Comparison of ENCODE assay signal across 19 cellular contexts in the genomic region with DNA sequence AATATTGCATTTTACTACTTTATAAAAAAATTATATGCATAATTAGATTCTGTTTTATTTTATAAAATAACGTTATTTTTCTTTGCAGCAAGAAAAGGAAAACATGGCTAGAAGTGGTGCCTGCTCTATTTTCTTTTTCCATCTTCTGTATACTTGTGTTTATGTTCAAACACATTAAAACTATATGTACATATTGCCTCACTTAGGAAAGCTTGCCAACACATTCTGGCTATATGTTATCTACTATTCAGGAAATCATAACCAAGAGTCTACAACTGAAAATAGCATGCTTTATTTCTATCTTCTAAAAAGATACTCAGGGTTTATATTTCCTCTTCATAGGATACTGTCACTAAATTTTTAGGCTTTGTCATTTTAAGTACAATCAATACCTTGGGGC.
"Had no signal": no experiment of that assay in that cellular context is flagged by ENCODE, and none has a peak within 500 bp of the region (broad histone marks: within the 10 kb centered on the region; RNA-seq: fewer than 3 reads in every experiment).

No MANE protein-coding gene starts in this region.

- H3K36me3 ChIP-seq: neutrophil, suprapubic skin, transverse colon, upper lobe of right lung, uterus had no signal

- ATAC-seq: left lobe of liver; natural killer cell; sciatic nerve; stimulated activated naive CD8-positive, alpha-beta T cell treated with anti-CD3 and anti-CD28 coated beads, Interleukin-15, amount 100 ng/mL, for 72 hours; upper lobe of right lung had no signal

- DNase-seq: dorsolateral prefrontal cortex; effector CD4-positive, alpha-beta T cell; natural killer cell; stimulated activated CD4-positive, alpha-beta T cell treated with anti-CD3 and anti-CD28 coated beads, Interleukin-12 subunit alpha, Interleukin-12 subunit beta, amount 100 ng/mL, for 4 hours; stimulated activated CD4-positive, alpha-beta T cell treated with anti-CD3 and anti-CD28 coated beads, Interleukin-1b, Interleukin-23, amount 100 ng/mL, for 48 hours; stimulated activated CD4-positive, alpha-beta T cell treated with anti-CD3 and anti-CD28 coated beads, Interleukin-4, amount 100 ng/mL, for 1 hour; stimulated activated CD8-positive, alpha-beta memory T cell treated with anti-CD3 and anti-CD28 coated beads, Interleukin-4, amount 100 ng/mL, for 48 hours; stimulated activated naive CD4-positive, alpha-beta T cell; stimulated activated naive CD8-positive, alpha-beta T cell treated with anti-CD3 and anti-CD28 coated beads, Interleukin-15, amount 100 ng/mL, for 72 hours; transverse colon; upper lobe of right lung; uterus had no signal

- H3K4me1 ChIP-seq: parathyroid adenoma, suprapubic skin, transverse colon, upper lobe of right lung, uterus had no signal

- H3K79me2 ChIP-seq: parathyroid adenoma had no signal

- H3K27me3 ChIP-seq: dorsolateral prefrontal cortex, neutrophil, suprapubic skin, transverse colon, upper lobe of right lung, uterus had no signal

- H3K9me3 ChIP-seq: neutrophil, suprapubic skin, transverse colon, upper lobe of right lung, uterus had no signal

- H3K9ac ChIP-seq: parathyroid adenoma had no signal

- H3K4me3 ChIP-seq: dorsolateral prefrontal cortex, lung, smooth muscle cell, suprapubic skin, transverse colon, upper lobe of right lung, uterus had no signal

- H3K27ac ChIP-seq: dorsolateral prefrontal cortex, neutrophil, parathyroid adenoma, suprapubic skin, transverse colon, upper lobe of right lung, uterus had no signal

- H2AFZ ChIP-seq: parathyroid adenoma had no signal

- H3K4me2 ChIP-seq: smooth muscle cell had no signal
